ENCODE assay signal across 1 cellular context in the genomic region with DNA sequence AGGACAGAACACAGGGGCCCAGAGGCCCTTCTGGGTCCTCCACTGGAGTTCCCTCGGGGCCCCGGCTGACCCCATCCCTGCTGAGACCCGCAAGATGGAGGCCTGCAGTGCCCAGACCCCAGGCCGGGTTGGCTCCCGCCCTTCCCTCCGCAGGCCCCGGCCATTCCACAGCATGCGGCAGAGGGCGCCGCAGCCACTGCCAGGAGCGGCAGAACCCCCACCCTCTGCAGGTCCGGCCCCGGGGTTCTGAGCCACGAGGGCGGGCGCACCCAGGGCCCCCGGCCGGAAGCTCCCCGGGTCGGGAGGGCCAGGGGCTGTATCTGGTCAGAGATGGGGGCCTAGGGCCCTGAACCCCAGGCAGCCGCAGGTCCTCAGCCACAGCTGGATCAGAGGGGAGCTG.
TF ChIP-seq lines count a peak whose summit lies in the region.

No MANE protein-coding gene starts in this region.

TF ChIP-seq in H1, 55 proteins besides CTCF, POLR2A, EP300 and RAD21:
- TF ChIP-seq, protein P1, sequence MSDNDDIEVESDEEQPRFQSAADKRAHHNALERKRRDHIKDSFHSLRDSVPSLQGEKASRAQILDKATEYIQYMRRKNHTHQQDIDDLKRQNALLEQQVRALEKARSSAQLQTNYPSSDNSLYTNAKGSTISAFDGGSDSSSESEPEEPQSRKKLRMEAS (IDR thresholded peaks at IDR 0.05), result peak; percentile 77
- TF ChIP-seq E2F6 (IDR thresholded peaks at IDR 0.05) (peak; percentile 85), YY1 (IDR thresholded peaks at IDR 0.05; ENCODE audit: low read depth, low read length) (peak; percentile 65; the same call in 1 of the 2 replicates), JUND (IDR thresholded peaks at IDR 0.05; ENCODE audit: low read length) (no peak), GABPA (IDR thresholded peaks at IDR 0.05; ENCODE audit: borderline replicate concordance, insufficient read depth, low read length) (peak; percentile 77; the same call in 1 of the 2 replicates)
TF ChIP-seq in H1: peak in this region for 4.
